Comparison of ENCODE assay signal across 1 cellular context in the genomic region with DNA sequence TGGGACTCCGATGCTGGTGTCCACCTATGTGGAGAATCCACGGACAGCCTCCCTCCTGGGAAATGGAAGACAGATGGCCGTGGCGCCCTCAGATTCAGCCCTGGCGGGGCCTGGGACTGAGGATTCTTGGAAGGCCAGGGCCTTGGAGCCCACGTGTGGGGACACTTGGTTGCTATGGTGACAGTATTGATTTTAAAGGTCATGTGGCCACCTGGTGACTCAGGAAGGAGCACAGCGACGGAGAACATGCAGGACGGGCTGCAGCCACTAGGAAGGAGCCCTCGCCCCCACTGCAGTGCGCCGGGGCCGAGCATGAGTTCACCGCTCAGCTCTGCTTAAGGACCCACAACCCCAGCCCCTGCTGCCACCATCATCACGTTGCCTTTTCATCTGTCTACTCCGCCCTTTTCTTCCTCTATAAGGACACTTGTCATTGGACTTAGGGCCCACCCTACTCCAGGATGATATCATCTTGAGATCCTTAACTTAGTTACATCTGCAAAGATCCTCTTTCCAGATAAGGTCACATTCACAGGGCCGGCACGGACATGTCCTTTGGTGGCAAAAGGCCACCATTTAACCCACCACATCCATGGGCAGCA.
A peak's percentile ranks its signal among the peaks of the same experiment; 100 is the strongest.
TF ChIP-seq lines count a peak whose summit lies in the region.

No MANE protein-coding gene starts in this region.

TF ChIP-seq in K562, 482 proteins besides CTCF, POLR2A, EP300 and RAD21 (continued from another document):
- TF ChIP-seq ID3 (CRISPR knock-in tag; IDR thresholded peaks at IDR 0.05), result no peak
- peak; percentile 88 for TF ChIP-seq ID3 (tag; IDR thresholded peaks at IDR 0.05)
- no peak for TF ChIP-seq RBM22 (IDR thresholded peaks at IDR 0.05; ENCODE audit: low read depth, low read length, poor library complexity, severe bottlenecking)
- no peak for TF ChIP-seq SAFB (IDR thresholded peaks at IDR 0.05; ENCODE audit: borderline replicate concordance, low read depth, low read length)
- TF ChIP-seq ATF1 (CRISPR knock-in tag; IDR thresholded peaks at IDR 0.05), result no peak
- TF ChIP-seq ATF1 (tag; IDR thresholded peaks at IDR 0.05), result peak; percentile 18; the same call in 1 of the 2 replicates
- TF ChIP-seq JUND (IDR thresholded peaks at IDR 0.05; ENCODE audit: borderline replicate concordance, low read depth, low read length), result peak; percentile 81
- peak; percentile 71; the same call in 1 of the 3 replicates for TF ChIP-seq JUND (tag; IDR thresholded peaks at IDR 0.05; ENCODE audit: borderline replicate concordance, low read depth, low read length)
- no peak for TF ChIP-seq DMBX1 (CRISPR knock-in tag; IDR thresholded peaks at IDR 0.05; ENCODE audit: borderline replicate concordance)
- TF ChIP-seq MITF (IDR thresholded peaks at IDR 0.05), result peak; percentile 54; the same call in 1 of the 2 replicates
- peak; percentile 81 for TF ChIP-seq MYC (IDR thresholded peaks at IDR 0.05; ENCODE audit: low read depth, low read length)
- TF ChIP-seq MYC (CRISPR knock-in tag; IDR thresholded peaks at IDR 0.05; ENCODE audit: borderline replicate concordance, low read depth), result no peak
